In genomic region chr3:147945968-147946519, GRCh38 we compare ENCODE assay signal across 8 cellular contexts.
A peak's percentile ranks its signal among the peaks of the same experiment; 100 is the strongest.
DNase-seq lines count a peak whose midpoint lies in the region; ATAC-seq, FAIRE-seq and TF ChIP-seq lines count a peak whose summit lies in the region.

No MANE protein-coding gene starts in this region.

- H2BK12ac ChIP-seq in H1 (ENCODE audit: low read depth, low read length), result no peak overlapping the region

- H3K9me3 Mint-ChIP-seq in activated CD4-positive, alpha-beta T cell treated with anti-CD3 and anti-CD28 coated beads, Interleukin-2, amount 10 ng/mL, durations not matched to agents 7 days and 5 days, result no peaks in the 10 kb centered on the region
- peaks cover 0 to 4% (median 4%) of the 10 kb centered on the region in 3 donors for H3K9me3 Mint-ChIP-seq in T-cell

- H2BK20ac ChIP-seq in H1 (ENCODE audit: low read length), result 0 out of 2 replicates have a peak overlapping the region, but pooled peaks have one; percentile 48

- H4K91ac ChIP-seq in H1 (replicated peaks; ENCODE audit: insufficient read length, low read length), result no peak overlapping the region

- no peaks in the 10 kb centered on the region for H3K27me3 Mint-ChIP-seq in activated CD4-positive, alpha-beta T cell treated with anti-CD3 and anti-CD28 coated beads, Interleukin-2, amount 10 ng/mL, durations not matched to agents 7 days and 5 days
- no peaks in the 10 kb centered on the region for H3K27me3 Mint-ChIP-seq in T-cell

- no peak overlapping the region for H3K4ac ChIP-seq in H1 (replicated peaks; ENCODE audit: insufficient read length, low read depth, low read length)

- H3K18ac ChIP-seq in H1 (ENCODE audit: extremely low read depth, low read length), result no peak overlapping the region

- H4K20me1 ChIP-seq in H1 (replicated peaks in 1 of 2; ENCODE audit: control insufficient read depth in 1 of 2, insufficient read depth in 2 of 2, low read length in 2 of 2), result no peaks in the 10 kb centered on the region

- H3K4me1 ChIP-seq in H1 (replicated peaks in 1 of 4; ENCODE audit: control insufficient read depth in 3 of 4, insufficient read depth in 4 of 4, low read length in 3 of 4), result peaks cover 0 to 3% (median 3%) of the 10 kb centered on the region in 4 experiments; a peak in 4 of 7 replicates

- no peak for TF ChIP-seq POLR2A in H1 (IDR thresholded peaks at IDR 0.05; ENCODE audit: control extremely low read depth in 1 of 2, low read depth in 2 of 2, low read length in 2 of 2)

- POLR2A ChIA-PET in HEK293T (lab: Yijun Ruan, JAX) (no interaction called here), H1 (lab: Charles Lee; ENCODE audit: partially characterized antibody) (interaction anchor here (2.7 kb wide), 1 partner anchor 12 kb away, joined by 9 read pairs; no protein-coding TSS in a partner anchor), T-cell (lab: Charles Lee) (no interaction called here)
- POLR2A ChIA-PET in activated CD4-positive, alpha-beta T cell treated with anti-CD3 and anti-CD28 coated beads, Interleukin-2, amount 10 ng/mL, durations not matched to agents 7 days and 5 days (lab: Charles Lee), result no interaction called here

- H2BK15ac ChIP-seq in H1 (ENCODE audit: low read length), result no peak overlapping the region

- peak overlapping the region; percentile 37 for H3K4me3 ChIP-seq in GM06990 (replicated peaks; ENCODE audit: low read depth, low read length)
- H3K4me3 ChIP-seq in H1 (ENCODE audit: extremely low read depth in 1 of 4, insufficient read depth in 2 of 4, low read depth in 3 of 4, low read length in 4 of 4), result no peak overlapping the region

- peak; percentile 29 to 45; a peak in 3 of 4 replicates for TF ChIP-seq RAD21 in H1 (IDR thresholded peaks at IDR 0.05 in 1 of 2, conservative IDR thresholded peaks at IDR 0.05 in 1 of 2; ENCODE audit: low read depth in 2 of 2, low read length in 2 of 2)

- FAIRE-seq in H1 (lab: Jason Lieb, UNC), result peak; percentile 7

- no peaks in the 10 kb centered on the region for H3K4me1 Mint-ChIP-seq in activated CD4-positive, alpha-beta T cell treated with anti-CD3 and anti-CD28 coated beads, Interleukin-2, amount 10 ng/mL, durations not matched to agents 7 days and 5 days
- H3K4me1 Mint-ChIP-seq in T-cell, result no peaks in the 10 kb centered on the region

- no peaks in the 10 kb centered on the region for H3K79me1 ChIP-seq in H1 (ENCODE audit: low read depth, low read length)

- ATAC-seq in T-cell (replicated peaks in 1 of 4), result no peak

- 36% methylated on average over 4 of the region's 4 CpGs; no CpG with 5 or more reads in 1 of the 2 experiments for WGBS in H1 (ENCODE audit: extremely low coverage in 1 of 2, insufficient coverage in 1 of 2, insufficient read length in 1 of 2, insufficient replicate concordance in 2 of 2, low coverage in 1 of 2, low lambda C conversion rate in 2 of 2, missing lambda C conversion rate in 1 of 2), 2 experiments

- H3K27me3 ChIP-seq in GM06990 (replicated peaks; ENCODE audit: control insufficient read depth, insufficient read depth, low read length) (no peaks in the 10 kb centered on the region), H1 (replicated peaks in 1 of 4; ENCODE audit: control insufficient read depth in 3 of 4, extremely low read depth in 1 of 4, insufficient read depth in 3 of 4, low read length in 3 of 4) (no peaks in the 10 kb centered on the region)

- no peak overlapping the region for H3K9ac ChIP-seq in H1 (replicated peaks in 1 of 4; ENCODE audit: extremely low read depth in 1 of 4, low read depth in 3 of 4, low read length in 3 of 4)

- H3K27ac ChIP-seq in H1 (ENCODE audit: low read depth, low read length), result no peak overlapping the region

- DNase-seq in GM06990 (ENCODE audit: extremely low read depth, insufficient read length) (no peak), HEK293T (ENCODE audit: extremely low spot score) (peak; percentile 19), NOMO-1 treated with dmso at 0.1 percent for 144 hours (lab: John Stamatoyannopoulos, UW; ENCODE audit: unreplicated experiment) (peak; percentile 2), H1 (ENCODE audit: low read depth in 1 of 2, low spot score in 2 of 2) (no peak), mucosa of gallbladder (ENCODE audit: low spot score) (peak; percentile 16), GM19240 (ENCODE audit: insufficient read length, low spot score) (no peak), T-cell (no peak)
- no peak for DNase-seq in activated CD4-positive, alpha-beta T cell treated with anti-CD3 and anti-CD28 coated beads, Interleukin-2, amount 10 ng/mL, durations not matched to agents 7 days and 5 days

- H4K8ac ChIP-seq in H1 (ENCODE audit: extremely low read depth, insufficient read depth, low read length), result no peak overlapping the region

- peak overlapping the region; percentile 29 for H2BK120ac ChIP-seq in H1 (replicated peaks; ENCODE audit: low read depth, low read length)

- H3K4me3 Mint-ChIP-seq in activated CD4-positive, alpha-beta T cell treated with anti-CD3 and anti-CD28 coated beads, Interleukin-2, amount 10 ng/mL, durations not matched to agents 7 days and 5 days, result no peak overlapping the region
- H3K4me3 Mint-ChIP-seq in T-cell, result no peak overlapping the region

- H2BK5ac ChIP-seq in H1 (ENCODE audit: low read depth, low read length), result 0 out of 2 replicates have a peak overlapping the region, but pooled peaks have one; percentile 63

- H2AFZ ChIP-seq in H1 (ENCODE audit: low read length), result peak overlapping the region; percentile 79

- H3K23me2 ChIP-seq in H1 (ENCODE audit: low read depth, low read length), result no peaks in the 10 kb centered on the region

- no peak overlapping the region for H3K23ac ChIP-seq in H1 (ENCODE audit: insufficient read length)

- H3K79me2 ChIP-seq in H1 (ENCODE audit: control insufficient read depth in 1 of 2, insufficient read depth in 2 of 2, low read length in 2 of 2), result no peaks in the 10 kb centered on the region

- H3K36me3 Mint-ChIP-seq in activated CD4-positive, alpha-beta T cell treated with anti-CD3 and anti-CD28 coated beads, Interleukin-2, amount 10 ng/mL, durations not matched to agents 7 days and 5 days (ENCODE audit: low read depth), result no peaks in the 10 kb centered on the region
- H3K36me3 Mint-ChIP-seq in T-cell, result no peaks in the 10 kb centered on the region

- H4K5ac ChIP-seq in H1 (ENCODE audit: insufficient read length, low read depth, low read length), result peak overlapping the region; percentile 12

- TF ChIP-seq CTCF in GM06990 (IDR thresholded peaks at IDR 0.05; ENCODE audit: insufficient read depth, low read length, poor library complexity, severe bottlenecking), result peak; percentile 67
- TF ChIP-seq CTCF in H1 (IDR thresholded peaks at IDR 0.05; ENCODE audit: control extremely low read depth in 1 of 3, insufficient read depth in 1 of 3, low read depth in 1 of 3, low read length in 3 of 3), result peak; percentile 18 to 59 (median 29); a peak in 3 of 4 replicates

- no peaks in the 10 kb centered on the region for H3K36me3 ChIP-seq in GM06990 (ENCODE audit: control insufficient read depth, insufficient read depth, low read length)
- H3K36me3 ChIP-seq in H1 (ENCODE audit: control insufficient read depth in 2 of 4, insufficient read depth in 4 of 4, low read length in 3 of 4), result no peaks in the 10 kb centered on the region

- no peaks in the 10 kb centered on the region for H3K9me3 ChIP-seq in H1 (ENCODE audit: insufficient read depth in 2 of 2, low read depth in 1 of 2, low read length in 1 of 2)

- CTCF ChIA-PET in HEK293T (lab: Yijun Ruan, JAX) (interaction anchor here (1.0 kb wide), 1 partner anchor 10 kb away, joined by 6 read pairs; no protein-coding TSS in a partner anchor), H1 (lab: Charles Lee; ENCODE audit: partially characterized antibody) (interaction anchor here (0.6 to 2.4 kb wide), 12 partner anchors 10 to 1477 kb away, joined by 3 to 10 read pairs (median 3); no protein-coding TSS in a partner anchor), T-cell (lab: Charles Lee) (no interaction called here)
- CTCF ChIA-PET in activated CD4-positive, alpha-beta T cell treated with anti-CD3 and anti-CD28 coated beads, Interleukin-2, amount 10 ng/mL, durations not matched to agents 7 days and 5 days (lab: Charles Lee), result no interaction called here

- no peak overlapping the region for H3K56ac ChIP-seq in H1 (replicated peaks; ENCODE audit: insufficient read length, low read depth, low read length)

- H2AK5ac ChIP-seq in H1 (ENCODE audit: low read depth, low read length), result no peak overlapping the region

- H3K27ac Mint-ChIP-seq in activated CD4-positive, alpha-beta T cell treated with anti-CD3 and anti-CD28 coated beads, Interleukin-2, amount 10 ng/mL, durations not matched to agents 7 days and 5 days, result no peak overlapping the region
- H3K27ac Mint-ChIP-seq in T-cell, result no peak overlapping the region

- H3K14ac ChIP-seq in H1 (ENCODE audit: insufficient read length), result no peak overlapping the region

- peak overlapping the region in 1 of 2 experiments; percentile 6; a peak in 1 of 4 replicates for H3K4me2 ChIP-seq in H1 (ENCODE audit: insufficient read depth in 1 of 2, low read depth in 2 of 2, low read length in 2 of 2)

- TF ChIP-seq EP300 in H1 (IDR thresholded peaks at IDR 0.05; ENCODE audit: borderline replicate concordance in 1 of 2, low read depth in 2 of 2, low read length in 2 of 2), result no peak

TF ChIP-seq in HEK293T, 16 proteins besides CTCF, POLR2A, EP300 and RAD21:
- TF ChIP-seq SP1 (IDR thresholded peaks at IDR 0.05) (no peak), CTBP1 (IDR thresholded peaks at IDR 0.05; ENCODE audit: borderline replicate concordance) (no peak), HDGF (IDR thresholded peaks at IDR 0.05; ENCODE audit: borderline replicate concordance) (no peak), ARNT (IDR thresholded peaks at IDR 0.05) (no peak), LEF1 (IDR thresholded peaks at IDR 0.05; ENCODE audit: borderline replicate concordance) (no peak), ELF4 (IDR thresholded peaks at IDR 0.05) (no peak), TARDBP (IDR thresholded peaks at IDR 0.05) (no peak), FOXA1 (IDR thresholded peaks at IDR 0.05) (no peak), FOXM1 (IDR thresholded peaks at IDR 0.05; ENCODE audit: borderline replicate concordance) (no peak), BHLHE40 (IDR thresholded peaks at IDR 0.05; ENCODE audit: borderline replicate concordance) (no peak)

TF ChIP-seq in H1, 55 proteins besides CTCF, POLR2A, EP300 and RAD21 (continues in another document):
- TF ChIP-seq ATF3 (IDR thresholded peaks at IDR 0.05; ENCODE audit: insufficient read depth, low read depth, low read length) (no peak), SUZ12 (IDR thresholded peaks at IDR 0.05; ENCODE audit: low read length) (no peak), BRCA1 (IDR thresholded peaks at IDR 0.05; ENCODE audit: low read depth, low read length) (no peak), POU5F1 (IDR thresholded peaks at IDR 0.05; ENCODE audit: low read depth, low read length) (no peak), GTF2F1 (IDR thresholded peaks at IDR 0.05; ENCODE audit: borderline replicate concordance, low read depth, low read length) (no peak), CBX5 (IDR thresholded peaks at IDR 0.05; ENCODE audit: low read depth, low read length) (no peak), HDAC2 (IDR thresholded peaks at IDR 0.05; ENCODE audit: borderline replicate concordance in 1 of 2, low read depth in 2 of 2, low read length in 2 of 2) (0 out of 4 replicates have a peak, but pooled peaks of 1 of the 2 experiments have one; percentile 14)

Comparison
In these comparisons a context has a peak if more than half of its experiments do, and no peak if none do; other contexts are left out.
1. DNase-seq: peak in HEK293T (single experiment), NOMO-1 treated with dmso at 0.1 percent for 144 hours (single experiment) and mucosa of gallbladder (single experiment); none in GM06990 (single experiment), H1 (0 of 2), GM19240 (single experiment), activated CD4-positive, alpha-beta T cell treated with anti-CD3 and anti-CD28 coated beads, Interleukin-2, amount 10 ng/mL, durations not matched to agents 7 days and 5 days (single experiment) and T-cell (0 of 34).
2. CTCF ChIA-PET loops: an anchor here in HEK293T (1.0 kb wide) and H1 (0.6 to 2.4 kb wide); none called in activated CD4-positive, alpha-beta T cell treated with anti-CD3 and anti-CD28 coated beads, Interleukin-2, amount 10 ng/mL, durations not matched to agents 7 days and 5 days and T-cell.